ENCODE assay signal across 8 cellular contexts in the genomic region with DNA sequence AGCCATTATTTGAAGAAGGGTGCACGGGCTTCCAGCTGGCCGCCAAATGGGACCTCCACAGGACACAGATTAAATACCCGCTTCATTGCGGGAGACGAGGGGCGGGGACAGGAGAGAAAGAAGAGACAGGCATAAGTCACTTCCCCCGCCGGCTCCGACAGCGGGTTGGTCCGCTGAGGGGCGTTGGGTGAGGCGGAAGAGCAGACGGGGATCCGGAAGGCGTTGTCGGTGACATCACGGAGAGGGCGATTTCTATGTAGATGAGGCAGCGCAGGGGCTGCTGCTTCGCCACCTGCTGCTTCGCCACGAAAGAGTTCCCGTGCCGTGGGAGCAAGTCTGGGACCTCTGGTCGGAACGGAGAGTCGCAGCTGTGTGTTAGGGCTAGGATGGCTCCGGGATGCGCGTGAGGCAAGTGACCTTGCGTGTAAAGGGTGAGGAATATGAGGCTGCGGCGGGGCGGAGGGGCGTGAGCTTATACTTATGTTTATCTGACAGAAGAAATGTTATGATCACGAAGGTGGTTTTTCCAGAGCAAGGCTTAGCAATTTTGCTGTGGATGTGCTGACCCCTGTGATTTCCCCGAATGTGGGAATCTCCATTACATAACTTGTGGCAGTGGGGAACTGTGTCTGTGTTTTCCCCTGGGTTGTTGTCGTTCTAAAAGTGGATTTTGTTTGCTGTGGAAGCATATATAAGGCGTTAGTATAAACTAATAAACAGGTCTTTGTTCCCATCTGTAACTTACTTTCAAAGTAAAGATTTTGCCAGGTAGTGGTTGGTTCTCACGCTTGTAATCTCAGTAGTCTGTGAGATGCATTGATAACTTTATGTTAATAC. TPM values are rescaled to one million over a fixed set of nuclear protein-coding genes. Genes with fewer than 3 reads are reported as not detected.
DNase-seq lines count a peak whose midpoint lies in the region; ATAC-seq lines count a peak whose summit lies in the region.
"Not testable (repeated sequence)": the region's sequence is repeated elsewhere in the genome, so short reads cannot be mapped to it uniquely, and the experiment has no call there.

No MANE protein-coding gene starts in this region.

- not testable (repeated sequence) for H3K36me3 ChIP-seq in BLaER1

- peak overlapping the region; percentile 85 for H3K9ac ChIP-seq in BLaER1

- not testable (repeated sequence) for H3K4me1 ChIP-seq in BLaER1

- DNase-seq in NCI-H748 (lab: John Stamatoyannopoulos, UW; ENCODE audit: unreplicated experiment) (peak; percentile 97), dedifferentiated amniotic fluid mesenchymal stem cell (ENCODE audit: extremely low spot score) (peak; percentile 25), left lobe of liver (ENCODE audit: low spot score) (peak; percentile 93)
- DNase-seq in activated CD4-positive, alpha-beta T cell treated with anti-CD3 and anti-CD28 coated beads, Interleukin-2, amount 50 U/mL, for 4 hours = peak; percentile 84 to 86
- peak; percentile 61 to 85 (median 72) for DNase-seq in stimulated activated CD4-positive, alpha-beta T cell treated with anti-CD3 and anti-CD28 coated beads, Interleukin-1b, Interleukin-23, amount 100 ng/mL, for 24 hours (ENCODE audit: low read depth in 4 of 4, low spot score in 1 of 4)

- H3K4me2 ChIP-seq in BLaER1 = peak overlapping the region; percentile 86

- not testable (repeated sequence) for H3K27me3 ChIP-seq in BLaER1

- H4K20me1 ChIP-seq in BLaER1 = not testable (repeated sequence)

- H3K9me3 ChIP-seq in BLaER1 = not testable (repeated sequence)

- peak overlapping the region; percentile 70 for H3K4me3 ChIP-seq in BLaER1

- ATAC-seq in GM19452 (IDR thresholded peaks at IDR 0.05; ENCODE audit: unreplicated experiment) (peak; percentile 90), HG03521 (IDR thresholded peaks at IDR 0.05; ENCODE audit: unreplicated experiment) (peak; percentile 88), left lobe of liver (peak; percentile 87)

- H3K27ac ChIP-seq in BLaER1 = peak overlapping the region; percentile 86

RNA-seq across cellular contexts. Expression of a gene that starts 52.9 kb away (rescaled TPM):
- total RNA-seq in left lobe of liver = not detected

Comparison
In these comparisons a context has a peak if more than half of its experiments do, and no peak if none do; other contexts are left out.
1. Peak in every context shown above with its lines: DNase-seq, ATAC-seq, H3K4me3 ChIP-seq and H3K27ac ChIP-seq.
2. DNase-seq: peak in every context shown above with its lines; median percentile 97 in NCI-H748; 93 in left lobe of liver; 85 in activated CD4-positive, alpha-beta T cell treated with anti-CD3 and anti-CD28 coated beads, Interleukin-2, amount 50 U/mL, for 4 hours; 72 in stimulated activated CD4-positive, alpha-beta T cell treated with anti-CD3 and anti-CD28 coated beads, Interleukin-1b, Interleukin-23, amount 100 ng/mL, for 24 hours; 25 in dedifferentiated amniotic fluid mesenchymal stem cell.